Comparison of ENCODE assay signal across 8 cellular contexts in genomic region chr6:128518531-128519131, GRCh38. TPM values are rescaled to one million over a fixed set of nuclear protein-coding genes. Genes with fewer than 3 reads are reported as not detected.
DNase-seq lines count a peak whose midpoint lies in the region; ATAC-seq and TF ChIP-seq lines count a peak whose summit lies in the region.

No MANE protein-coding gene starts in this region.

- CTCF ChIA-PET in mammary epithelial cell (lab: Charles Lee; ENCODE audit: low non-redundant PET): interaction anchor here (0.6 to 0.9 kb wide), 2 partner anchors 212 to 663 kb away, joined by 3 to 5 read pairs; no protein-coding TSS in a partner anchor

- no TSS peak for BruUV-seq in mammary epithelial cell (replicated peaks; lab: Mats Ljungman, UMichigan)

- peaks cover 11% of the 10 kb centered on the region for H3K4me1 Mint-ChIP-seq in activated naive CD4-positive, alpha-beta T cell treated with anti-CD3 and anti-CD28 coated beads, Interleukin-2, amount 50 U/mL, for 24 hours
- peaks cover 14% of the 10 kb centered on the region for H3K4me1 Mint-ChIP-seq in memory B cell

- H3K9ac ChIP-seq in mammary epithelial cell (ENCODE audit: insufficient read depth, low read length): peak overlapping the region; percentile 99

- H3K4me3 Mint-ChIP-seq in activated naive CD4-positive, alpha-beta T cell treated with anti-CD3 and anti-CD28 coated beads, Interleukin-2, amount 50 U/mL, for 24 hours: peak overlapping the region; percentile 90
- H3K4me3 Mint-ChIP-seq in memory B cell: peak overlapping the region; percentile 49

- intact Hi-C loops in mammary epithelial cell (cut with micrococcal nuclease): loop anchor here (2.0 to 10.0 kb wide), 5 partner anchors 144 to 856 kb away; no protein-coding TSS in a partner anchor

- ATAC-seq in memory B cell (ENCODE audit: low read depth): no peak

- H3K36me3 Mint-ChIP-seq in activated naive CD4-positive, alpha-beta T cell treated with anti-CD3 and anti-CD28 coated beads, Interleukin-2, amount 50 U/mL, for 24 hours: no peaks in the 10 kb centered on the region
- H3K36me3 Mint-ChIP-seq in memory B cell: no peaks in the 10 kb centered on the region

- H3K27me3 Mint-ChIP-seq in activated naive CD4-positive, alpha-beta T cell treated with anti-CD3 and anti-CD28 coated beads, Interleukin-2, amount 50 U/mL, for 24 hours: peaks cover 28% of the 10 kb centered on the region
- peaks cover 18% of the 10 kb centered on the region for H3K27me3 Mint-ChIP-seq in memory B cell

- 2% methylated on average over 16 of the region's 20 CpGs for WGBS in mammary epithelial cell (ENCODE audit: low coverage, missing lambda C conversion rate)
- WGBS in urinary bladder: 14% methylated on average over 20 of the region's 20 CpGs

- peak overlapping the region; percentile 80 for H2AFZ ChIP-seq in mammary epithelial cell (ENCODE audit: low read depth, low read length)

- TF ChIP-seq CTCF in mammary epithelial cell (conservative IDR thresholded peaks at IDR 0.05 in 1 of 2, IDR thresholded peaks at IDR 0.05 in 1 of 2; ENCODE audit: extremely low read depth in 1 of 2, insufficient read depth in 1 of 2, low read depth in 1 of 2, low read length in 2 of 2) (no peak), GM20000 (IDR thresholded peaks at IDR 0.05; ENCODE audit: extremely low read depth, missing control alignments) (no peak)

- dilution Hi-C loops in mammary epithelial cell (cut with HindIII; ENCODE audit: low sequenced_read_pairs): no loop called here

- H3K27ac Mint-ChIP-seq in activated naive CD4-positive, alpha-beta T cell treated with anti-CD3 and anti-CD28 coated beads, Interleukin-2, amount 50 U/mL, for 24 hours: no peak overlapping the region
- H3K27ac Mint-ChIP-seq in memory B cell: no peak overlapping the region

- peaks cover 68% of the 10 kb centered on the region for H3K79me2 ChIP-seq in mammary epithelial cell (ENCODE audit: insufficient read depth, low read length)

- H3K36me3 ChIP-seq in mammary epithelial cell (ENCODE audit: insufficient read depth, low read length): no peaks in the 10 kb centered on the region
- H3K36me3 ChIP-seq in urinary bladder (ENCODE audit: insufficient read depth): no peaks in the 10 kb centered on the region

- H3K27ac ChIP-seq in mammary epithelial cell (ENCODE audit: insufficient read depth, low read depth, low read length) (peak overlapping the region; percentile 96), urinary bladder (ENCODE audit: low read depth) (no peak overlapping the region)

- peaks cover 32% of the 10 kb centered on the region for H3K4me1 ChIP-seq in mammary epithelial cell (ENCODE audit: insufficient read depth, low read length)
- H3K4me1 ChIP-seq in urinary bladder (ENCODE audit: insufficient read depth): no peaks in the 10 kb centered on the region

- H3K9me3 Mint-ChIP-seq in activated naive CD4-positive, alpha-beta T cell treated with anti-CD3 and anti-CD28 coated beads, Interleukin-2, amount 50 U/mL, for 24 hours: no peaks in the 10 kb centered on the region
- no peaks in the 10 kb centered on the region for H3K9me3 Mint-ChIP-seq in memory B cell

- no peaks in the 10 kb centered on the region for H3K9me3 ChIP-seq in mammary epithelial cell (replicated peaks; ENCODE audit: insufficient read depth, low read length)

- H4K20me1 ChIP-seq in mammary epithelial cell (ENCODE audit: insufficient read depth, low read length): no peaks in the 10 kb centered on the region

- DNase-seq in activated naive CD4-positive, alpha-beta T cell (lab: John Stamatoyannopoulos, UW): no peak
- DNase-seq in mammary epithelial cell (no peak), memory B cell (ENCODE audit: low spot score in 2 of 2) (no peak), NCI-H774 (lab: John Stamatoyannopoulos, UW) (no peak), GM20000 (ENCODE audit: low spot score) (no peak)
- no peak for DNase-seq in stimulated activated CD4-positive, alpha-beta T cell treated with anti-CD3 and anti-CD28 coated beads, Interleukin-2, amount 100 ng/mL, for 48 hours

- H3K4me2 ChIP-seq in mammary epithelial cell (ENCODE audit: insufficient read depth, low read depth, low read length): peak overlapping the region; percentile 86

- H3K4me3 ChIP-seq in mammary epithelial cell (replicated peaks in 1 of 3; ENCODE audit: insufficient read depth in 1 of 3, low read depth in 2 of 3, low read length in 3 of 3) (peak overlapping the region; percentile 76 to 100 (median 98)), urinary bladder (ENCODE audit: low read depth, low read length) (peak overlapping the region; percentile 69)

- in situ Hi-C loops in mammary epithelial cell (cut with MboI; ENCODE audit: low sequenced_read_pairs in 2 of 2): loop anchor here in 1 of 2 donors (25.0 kb wide), 2 partner anchors 356 to 781 kb away; no protein-coding TSS in a partner anchor

- H3K27me3 ChIP-seq in mammary epithelial cell (ENCODE audit: insufficient read depth, low read length): no peaks in the 10 kb centered on the region

RNA-seq across cellular contexts. Expression of gene PTPRK, which starts 1.8 kb away (rescaled TPM):
- 100 to 1,000 TPM; 103 to 336 TPM for total RNA-seq in mammary epithelial cell
- polyA plus RNA-seq in mammary epithelial cell: 14.7 TPM
- 138 TPM for polyA minus RNA-seq in mammary epithelial cell
- 134 TPM for total RNA-seq in urinary bladder
- 26.7 TPM for polyA plus RNA-seq in urinary bladder
